ENCODE assay signal across 8 cellular contexts in the genomic region with DNA sequence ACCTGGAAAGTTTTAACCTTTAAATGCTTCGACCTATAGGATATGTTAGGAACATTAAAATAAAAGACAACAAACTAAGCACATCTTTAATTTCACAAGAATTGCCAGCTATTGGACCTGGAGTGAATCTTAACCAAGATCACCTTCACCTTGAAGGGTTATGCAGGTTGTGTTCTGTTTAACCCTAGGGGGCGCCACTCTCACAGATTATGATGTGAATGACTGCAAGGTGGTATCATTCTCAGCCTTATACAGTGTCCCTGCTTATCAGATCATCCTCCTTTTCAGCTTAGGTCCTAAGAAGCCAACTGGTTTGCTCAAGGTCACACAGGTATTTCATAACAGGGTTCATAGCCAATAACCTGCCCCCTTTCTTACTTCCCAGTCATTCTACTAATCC. TPM values are rescaled to one million over a fixed set of nuclear protein-coding genes. Genes with fewer than 3 reads are reported as not detected.
DNase-seq lines count a peak whose midpoint lies in the region; ATAC-seq, FAIRE-seq and TF ChIP-seq lines count a peak whose summit lies in the region.

No MANE protein-coding gene starts in this region.

- 0 out of 5 replicates have a peak, but pooled peaks of 1 of the 2 experiments have one; percentile 7 for TF ChIP-seq RAD21 in A549 (conservative IDR thresholded peaks at IDR 0.05 in 1 of 2, IDR thresholded peaks at IDR 0.05 in 1 of 2)

- H3K4me3 ChIP-seq in A549 (no peak overlapping the region), MM.1S (ENCODE audit: low read length) (no peak overlapping the region), esophagus muscularis mucosa (no peak overlapping the region)

- ATAC-seq in A549: no peak
- ATAC-seq in central memory CD8-positive, alpha-beta T cell (replicated peaks; ENCODE audit: extremely low read depth, poor library complexity, severe bottlenecking): no peak
- ATAC-seq in GM19455 (IDR thresholded peaks at IDR 0.05; ENCODE audit: unreplicated experiment): no peak

- H3K36me3 Mint-ChIP-seq in central memory CD8-positive, alpha-beta T cell (ENCODE audit: insufficient read depth): peaks cover 11% of the 10 kb centered on the region
- peaks cover 22% of the 10 kb centered on the region for H3K36me3 Mint-ChIP-seq in activated T-helper 1 cell treated with anti-CD3 and anti-CD28 coated beads, Interleukin-12 subunit alpha, Interleukin-12 subunit beta, Interleukin-2, Interleukin-4 antibody, amounts not matched to agents 30 ng/mL and 10 ng/mL and 1 ng/mL, durations not matched to agents 14 hours and 24 hours and 36 hours (ENCODE audit: low read depth)

- TF ChIP-seq POLR2A in A549 (IDR thresholded peaks at IDR 0.05; ENCODE audit: low read length): no peak
- no peak for TF ChIP-seq POLR2A in esophagus muscularis mucosa (IDR thresholded peaks at IDR 0.05; ENCODE audit: low read depth)

- H3K27me3 Mint-ChIP-seq in central memory CD8-positive, alpha-beta T cell: no peaks in the 10 kb centered on the region
- H3K27me3 Mint-ChIP-seq in activated T-helper 1 cell treated with anti-CD3 and anti-CD28 coated beads, Interleukin-12 subunit alpha, Interleukin-12 subunit beta, Interleukin-2, Interleukin-4 antibody, amounts not matched to agents 30 ng/mL and 10 ng/mL and 1 ng/mL, durations not matched to agents 14 hours and 24 hours and 36 hours (ENCODE audit: insufficient read depth): no peaks in the 10 kb centered on the region

- TF ChIP-seq CTCF in A549 (IDR thresholded peaks at IDR 0.05) (no peak), GM12874 (IDR thresholded peaks at IDR 0.05; ENCODE audit: insufficient read depth, low read depth, low read length) (peak; percentile 38; the same call in 1 of the 2 replicates), MM.1S (IDR thresholded peaks at IDR 0.05; ENCODE audit: low read length) (peak; percentile 18), esophagus muscularis mucosa (IDR thresholded peaks at IDR 0.05) (no peak)

- no peaks in the 10 kb centered on the region for H3F3A ChIP-seq in MM.1S (ENCODE audit: insufficient read depth, low read length)

- H3K9me3 ChIP-seq in A549 (no peaks in the 10 kb centered on the region), MM.1S (replicated peaks; ENCODE audit: insufficient read depth, low read length) (no peaks in the 10 kb centered on the region), esophagus muscularis mucosa (no peaks in the 10 kb centered on the region)

- peak; percentile 95 for FAIRE-seq in A549 (lab: Jason Lieb, UNC)

- POLR2A ChIA-PET in A549 (lab: Yijun Ruan, JAX): no interaction called here

- no peak overlapping the region for H3K9ac ChIP-seq in MM.1S (ENCODE audit: low read length)

- no peak overlapping the region for H3K4me3 Mint-ChIP-seq in central memory CD8-positive, alpha-beta T cell
- H3K4me3 Mint-ChIP-seq in activated T-helper 1 cell treated with anti-CD3 and anti-CD28 coated beads, Interleukin-12 subunit alpha, Interleukin-12 subunit beta, Interleukin-2, Interleukin-4 antibody, amounts not matched to agents 30 ng/mL and 10 ng/mL and 1 ng/mL, durations not matched to agents 14 hours and 24 hours and 36 hours: no peak overlapping the region

- WGBS in A549 (ENCODE audit: missing lambda C conversion rate): 0% methylated on average over 2 of the region's 2 CpGs
- 31% methylated on average over 2 of the region's 2 CpGs for WGBS in esophagus muscularis mucosa

- H4K20me1 ChIP-seq in MM.1S (ENCODE audit: insufficient read depth, low read length): no peaks in the 10 kb centered on the region

- TF ChIP-seq EP300 in A549 (IDR thresholded peaks at IDR 0.05): no peak
- TF ChIP-seq EP300 in esophagus muscularis mucosa (IDR thresholded peaks at IDR 0.05): no peak

- no peaks in the 10 kb centered on the region for H3K9me2 ChIP-seq in MM.1S (replicated peaks; ENCODE audit: insufficient read depth, low read length)

- CTCF ChIA-PET in A549 (lab: Yijun Ruan, JAX): no interaction called here

- no peaks in the 10 kb centered on the region for H3K36me3 ChIP-seq in MM.1S (replicated peaks; ENCODE audit: insufficient read depth, low read length)
- H3K36me3 ChIP-seq in esophagus muscularis mucosa: peaks cover 0 to 4% (median 0%) of the 10 kb centered on the region in 4 donors

- no peaks in the 10 kb centered on the region for H3K4me1 ChIP-seq in A549
- H3K4me1 ChIP-seq in MM.1S (ENCODE audit: low read length): no peaks in the 10 kb centered on the region
- H3K4me1 ChIP-seq in esophagus muscularis mucosa: peaks cover 0 to 10% (median 0%) of the 10 kb centered on the region in 4 donors

- DNase-seq in A549 (ENCODE audit: low read depth in 1 of 2, low spot score in 1 of 2) (peak in 1 of 2 experiments; percentile 17), MM.1S (no peak), kidney tubule cell (ENCODE audit: low spot score) (no peak), esophagus muscularis mucosa (ENCODE audit: extremely low spot score) (no peak)
- no peak for DNase-seq in central memory CD8-positive, alpha-beta T cell (ENCODE audit: low spot score in 2 of 2)
- DNase-seq in activated T-helper 1 cell treated with anti-CD3 and anti-CD28 coated beads, Interleukin-12 subunit alpha, Interleukin-12 subunit beta, Interleukin-2, Interleukin-4 antibody, amounts not matched to agents 30 ng/mL and 10 ng/mL and 1 ng/mL, durations not matched to agents 14 hours and 24 hours and 36 hours (ENCODE audit: low spot score): no peak

- H3K4me1 Mint-ChIP-seq in central memory CD8-positive, alpha-beta T cell: peaks cover 24% of the 10 kb centered on the region
- H3K4me1 Mint-ChIP-seq in activated T-helper 1 cell treated with anti-CD3 and anti-CD28 coated beads, Interleukin-12 subunit alpha, Interleukin-12 subunit beta, Interleukin-2, Interleukin-4 antibody, amounts not matched to agents 30 ng/mL and 10 ng/mL and 1 ng/mL, durations not matched to agents 14 hours and 24 hours and 36 hours (ENCODE audit: low read depth): peaks cover 29% of the 10 kb centered on the region

- no peaks in the 10 kb centered on the region for H3K79me2 ChIP-seq in MM.1S (ENCODE audit: low read length)

- no peak overlapping the region for H3K27ac ChIP-seq in A549
- H3K27ac ChIP-seq in MM.1S (ENCODE audit: low read length): no peak overlapping the region
- no peak overlapping the region for H3K27ac ChIP-seq in esophagus muscularis mucosa (replicated peaks in 1 of 4)

- H3K27ac Mint-ChIP-seq in central memory CD8-positive, alpha-beta T cell (ENCODE audit: low read depth): peak overlapping the region; percentile 67
- H3K27ac Mint-ChIP-seq in activated T-helper 1 cell treated with anti-CD3 and anti-CD28 coated beads, Interleukin-12 subunit alpha, Interleukin-12 subunit beta, Interleukin-2, Interleukin-4 antibody, amounts not matched to agents 30 ng/mL and 10 ng/mL and 1 ng/mL, durations not matched to agents 14 hours and 24 hours and 36 hours: no peak overlapping the region

- intact Hi-C loops in activated T-helper 1 cell treated with anti-CD3 and anti-CD28 coated beads, Interleukin-12 subunit alpha, Interleukin-12 subunit beta, Interleukin-2, Interleukin-4 antibody, amounts not matched to agents 30 ng/mL and 10 ng/mL and 1 ng/mL, durations not matched to agents 14 hours and 24 hours and 36 hours (cut with micrococcal nuclease): loop anchor here (2.0 kb wide), 2 partner anchors 19 to 59 kb away; no protein-coding TSS in a partner anchor
- intact Hi-C loops in esophagus muscularis mucosa (cut with DNase I): no loop called here

- H3K4me2 ChIP-seq in A549 (no peak overlapping the region), MM.1S (ENCODE audit: low read depth, low read length) (no peak overlapping the region)

- H3K9me3 Mint-ChIP-seq in central memory CD8-positive, alpha-beta T cell: no peaks in the 10 kb centered on the region
- no peaks in the 10 kb centered on the region for H3K9me3 Mint-ChIP-seq in activated T-helper 1 cell treated with anti-CD3 and anti-CD28 coated beads, Interleukin-12 subunit alpha, Interleukin-12 subunit beta, Interleukin-2, Interleukin-4 antibody, amounts not matched to agents 30 ng/mL and 10 ng/mL and 1 ng/mL, durations not matched to agents 14 hours and 24 hours and 36 hours

- H3K27me3 ChIP-seq in MM.1S (replicated peaks; ENCODE audit: insufficient read depth, low read length) (no peaks in the 10 kb centered on the region), esophagus muscularis mucosa (no peaks in the 10 kb centered on the region)

- H2AFZ ChIP-seq in MM.1S (ENCODE audit: low read length): no peak overlapping the region

TF ChIP-seq in A549, 52 proteins besides CTCF, POLR2A, EP300 and RAD21 (continues in another document):
- no peak for TF ChIP-seq EHF (CRISPR knock-in tag; IDR thresholded peaks at IDR 0.05)
- TF ChIP-seq ZC3H11A (IDR thresholded peaks at IDR 0.05): no peak
- no peak for TF ChIP-seq RNF2 (IDR thresholded peaks at IDR 0.05; ENCODE audit: borderline replicate concordance, low read depth)
- no peak for TF ChIP-seq FOSL2 (IDR thresholded peaks at IDR 0.05)
- TF ChIP-seq FOSL2 (CRISPR knock-in tag; IDR thresholded peaks at IDR 0.05): no peak
- TF ChIP-seq, protein P1, sequence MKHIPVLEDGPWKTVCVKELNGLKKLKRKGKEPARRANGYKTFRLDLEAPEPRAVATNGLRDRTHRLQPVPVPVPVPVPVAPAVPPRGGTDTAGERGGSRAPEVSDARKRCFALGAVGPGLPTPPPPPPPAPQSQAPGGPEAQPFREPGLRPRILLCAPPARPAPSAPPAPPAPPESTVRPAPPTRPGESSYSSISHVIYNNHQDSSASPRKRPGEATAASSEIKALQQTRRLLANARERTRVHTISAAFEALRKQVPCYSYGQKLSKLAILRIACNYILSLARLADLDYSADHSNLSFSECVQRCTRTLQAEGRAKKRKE (CRISPR knock-in tag; IDR thresholded peaks at IDR 0.05; ENCODE audit: low read depth): no peak
- no peak for TF ChIP-seq TFCP2L1 (CRISPR knock-in tag; IDR thresholded peaks at IDR 0.05)
- TF ChIP-seq GATA3 (IDR thresholded peaks at IDR 0.05; ENCODE audit: borderline replicate concordance): no peak
- TF ChIP-seq KDM1A (IDR thresholded peaks at IDR 0.05; ENCODE audit: low read depth): no peak
- TF ChIP-seq RARB (CRISPR knock-in tag; IDR thresholded peaks at IDR 0.05): no peak
- TF ChIP-seq, protein P2, sequence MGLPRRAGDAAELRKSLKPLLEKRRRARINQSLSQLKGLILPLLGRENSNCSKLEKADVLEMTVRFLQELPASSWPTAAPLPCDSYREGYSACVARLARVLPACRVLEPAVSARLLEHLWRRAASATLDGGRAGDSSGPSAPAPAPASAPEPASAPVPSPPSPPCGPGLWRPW (IDR thresholded peaks at IDR 0.05): no peak
- TF ChIP-seq RFX5 (IDR thresholded peaks at IDR 0.05): no peak

RNA-seq across cellular contexts. Expression of a gene that starts 23.5 kb away (rescaled TPM):
- 0.40 and 0.46 TPM in 2 replicates for polyA plus RNA-seq in A549 (2011; rRNA removed)
- polyA plus RNA-seq in A549 (2012; cell fraction: cytosol; rRNA removed): 0.03 and 0.07 TPM in 2 replicates
- polyA plus RNA-seq in A549 (2012; cell fraction: nucleus; rRNA removed): 0.10 and 0.15 TPM in 2 replicates
- polyA plus RNA-seq in A549 (2017; fragmentation: RNase III; extraction: RNeasy Plus Mini Kit Qiagen cat#74134 plus additional on column Dnase treatment): 0.16 to 0.30 TPM (median 0.19 TPM) in 3 replicates
- 0.12 and 0.24 TPM in 2 replicates for polyA minus RNA-seq in A549 (2011; rRNA and poly(A)+ RNA removed)
- 38.3 and 38.7 TPM in 2 replicates for total RNA-seq in activated T-helper 1 cell treated with anti-CD3 and anti-CD28 coated beads, Interleukin-12 subunit alpha, Interleukin-12 subunit beta, Interleukin-2, Interleukin-4 antibody, amounts not matched to agents 30 ng/mL and 10 ng/mL and 1 ng/mL, durations not matched to agents 14 hours and 24 hours and 36 hours
- 1 to 10 TPM; 6.3 to 8.3 (median 7.2) TPM for total RNA-seq in esophagus muscularis mucosa

Comparison
In these comparisons a context has a peak if more than half of its experiments do, and no peak if none do; other contexts are left out.
1. CTCF ChIP-seq: peak in GM12874 (single experiment) and MM.1S (single experiment); none in A549 (single experiment) and esophagus muscularis mucosa (0 of 3).